ENCODE assay signal across 1 cellular context in the genomic region with DNA sequence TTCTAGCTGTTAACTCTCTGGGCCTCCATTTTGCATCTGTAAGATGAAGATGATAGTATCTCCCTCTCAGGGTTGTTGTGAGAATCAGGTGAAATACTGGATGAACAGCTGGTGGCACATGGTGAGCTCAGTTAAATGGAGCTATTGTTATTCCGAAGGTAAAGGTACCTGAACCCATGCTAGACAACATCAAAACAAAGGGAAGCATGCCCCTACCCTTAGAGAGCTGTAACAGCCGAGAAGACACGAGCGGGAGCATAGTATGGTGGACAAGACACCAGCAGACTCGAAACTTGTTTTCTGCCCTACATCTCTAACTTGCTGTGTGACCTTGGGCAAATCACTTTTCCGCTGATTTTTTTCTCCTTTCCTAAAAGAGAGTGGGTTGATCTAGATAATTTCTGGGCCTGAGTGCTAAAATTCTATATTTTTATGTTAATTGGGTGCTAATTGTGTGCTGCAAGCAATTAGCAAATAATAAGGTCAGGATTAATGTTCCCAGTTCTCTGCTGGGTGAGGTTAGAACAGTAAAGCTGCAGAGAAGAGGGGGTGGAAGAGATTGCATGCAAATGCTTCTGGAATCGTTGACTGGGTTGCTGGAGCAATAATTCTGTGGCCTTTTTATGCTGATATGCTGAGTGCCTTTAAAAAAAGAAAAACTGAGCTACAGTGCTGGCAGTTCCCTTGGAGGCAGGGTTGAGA.
TF ChIP-seq lines count a peak whose summit lies in the region.

No MANE protein-coding gene starts in this region.

TF ChIP-seq in H1, 55 proteins besides CTCF, POLR2A, EP300 and RAD21:
- no peak for TF ChIP-seq SIRT6 (IDR thresholded peaks at IDR 0.05; ENCODE audit: low read length)
- no peak for TF ChIP-seq SP4 (IDR thresholded peaks at IDR 0.05; ENCODE audit: low read length)
- TF ChIP-seq SRF (IDR thresholded peaks at IDR 0.05; ENCODE audit: low read depth, low read length): no peak
- no peak for TF ChIP-seq GABPA (IDR thresholded peaks at IDR 0.05; ENCODE audit: borderline replicate concordance, insufficient read depth, low read length)
- TF ChIP-seq POLR2AphosphoS5 (IDR thresholded peaks at IDR 0.05; ENCODE audit: low read depth, low read length): 0 out of 2 replicates have a peak, but pooled peaks have one; percentile 19
- no peak for TF ChIP-seq TAF1 (IDR thresholded peaks at IDR 0.05; ENCODE audit: low read depth, low read length)
- TF ChIP-seq TCF12 (IDR thresholded peaks at IDR 0.05; ENCODE audit: low read depth, low read length): 0 out of 2 replicates have a peak, but pooled peaks have one; percentile 29
- TF ChIP-seq CBX5 (IDR thresholded peaks at IDR 0.05; ENCODE audit: low read depth, low read length): no peak
- TF ChIP-seq TAF7 (optimal IDR thresholded peaks at IDR 0.05; ENCODE audit: borderline replicate concordance, low read depth, low read length): no peak
- no peak for TF ChIP-seq CHD1 (IDR thresholded peaks at IDR 0.05; ENCODE audit: low read depth, low read length)
- no peak for TF ChIP-seq HDAC2 (IDR thresholded peaks at IDR 0.05; ENCODE audit: borderline replicate concordance in 1 of 2, low read depth in 2 of 2, low read length in 2 of 2)
- TF ChIP-seq RFX5 (IDR thresholded peaks at IDR 0.05; ENCODE audit: borderline replicate concordance, low read depth, low read length): no peak
- TF ChIP-seq SP1 (IDR thresholded peaks at IDR 0.05; ENCODE audit: low read depth, low read length): no peak
- TF ChIP-seq BCL11A (IDR thresholded peaks at IDR 0.05; ENCODE audit: low read depth in 2 of 2, low read length in 2 of 2): no peak
- no peak for TF ChIP-seq RNF2 (IDR thresholded peaks at IDR 0.05; ENCODE audit: borderline replicate concordance, low read depth, low read length, missing control alignments, poor library complexity, severe bottlenecking)
- TF ChIP-seq JUN (IDR thresholded peaks at IDR 0.05; ENCODE audit: low read depth, low read length): no peak
- no peak for TF ChIP-seq EZH2 (IDR thresholded peaks at IDR 0.05; ENCODE audit: low read depth, low read length, severe bottlenecking)
- TF ChIP-seq BACH1 (IDR thresholded peaks at IDR 0.05; ENCODE audit: low read length): no peak
- no peak for TF ChIP-seq SUZ12 (IDR thresholded peaks at IDR 0.05; ENCODE audit: low read length)
- no peak for TF ChIP-seq BRCA1 (IDR thresholded peaks at IDR 0.05; ENCODE audit: low read depth, low read length)
- no peak for TF ChIP-seq SAP30 (IDR thresholded peaks at IDR 0.05; ENCODE audit: insufficient read depth, insufficient replicate concordance, low read length)
- TF ChIP-seq E2F6 (IDR thresholded peaks at IDR 0.05): no peak
- TF ChIP-seq KDM1A (IDR thresholded peaks at IDR 0.05; ENCODE audit: borderline replicate concordance, low read length): no peak
- no peak for TF ChIP-seq SP2 (IDR thresholded peaks at IDR 0.05; ENCODE audit: low read length)
- TF ChIP-seq, protein P1, sequence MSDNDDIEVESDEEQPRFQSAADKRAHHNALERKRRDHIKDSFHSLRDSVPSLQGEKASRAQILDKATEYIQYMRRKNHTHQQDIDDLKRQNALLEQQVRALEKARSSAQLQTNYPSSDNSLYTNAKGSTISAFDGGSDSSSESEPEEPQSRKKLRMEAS (IDR thresholded peaks at IDR 0.05): peak; percentile 29
